Comparison of ENCODE assay signal across 26 cellular contexts in the genomic region with DNA sequence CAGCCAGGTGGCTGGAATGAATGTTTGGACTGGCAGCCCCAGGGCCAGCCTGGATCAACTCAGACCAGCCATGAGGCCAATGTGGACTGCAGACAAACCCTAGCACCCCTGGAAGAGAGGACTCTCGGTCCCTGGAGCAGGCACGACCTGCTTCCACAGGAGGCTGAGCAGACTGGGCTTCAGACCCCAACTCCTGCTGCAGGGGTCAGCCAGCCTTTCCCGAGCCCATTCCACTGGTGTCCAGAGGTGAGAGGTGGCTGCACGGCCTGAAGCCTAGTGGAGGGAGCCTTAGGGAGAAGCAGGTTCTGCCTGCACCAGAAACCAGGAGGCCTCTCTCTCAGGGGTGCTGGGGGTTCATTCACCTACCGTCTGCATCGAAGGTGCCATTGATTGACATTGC.
"Had no signal": no experiment of that assay in that cellular context is flagged by ENCODE, and none has a peak within 500 bp of the region (broad histone marks: within the 10 kb centered on the region; RNA-seq: fewer than 3 reads in every experiment).

No MANE protein-coding gene starts in this region.

- H3K4me1 Mint-ChIP-seq: immature natural killer cell; nephron; neural progenitor cell; stimulated activated effector memory CD8-positive, alpha-beta T cell treated with anti-CD3 and anti-CD28 coated beads, Interleukin-12 subunit alpha, Interleukin-12 subunit beta, amount 100 ng/mL, for 72 hours had no signal

- H3K27me3 ChIP-seq: esophagus squamous epithelium, heart right ventricle, neural progenitor cell, tibial nerve, upper lobe of left lung had no signal

- H3K27me3 Mint-ChIP-seq: effector memory CD8-positive, alpha-beta T cell; memory B cell; naive thymus-derived CD4-positive, alpha-beta T cell had no signal

- H3K4me1 ChIP-seq: esophagus squamous epithelium, heart right ventricle, neural progenitor cell, prostate gland, tibial nerve, upper lobe of left lung had no signal

- H3K27ac ChIP-seq: coronary artery, esophagus squamous epithelium, heart right ventricle, neural progenitor cell, prostate gland, thoracic aorta, tibial nerve, upper lobe of left lung had no signal

- H3K36me3 Mint-ChIP-seq: neural progenitor cell had no signal

- H3K9me3 Mint-ChIP-seq: immature natural killer cell; neural progenitor cell; stimulated activated effector memory CD8-positive, alpha-beta T cell treated with anti-CD3 and anti-CD28 coated beads, Interleukin-12 subunit alpha, Interleukin-12 subunit beta, amount 100 ng/mL, for 72 hours had no signal

- H3K9me3 ChIP-seq: esophagus squamous epithelium, prostate gland, thoracic aorta, tibial nerve, upper lobe of left lung had no signal

- ATAC-seq: effector memory CD8-positive, alpha-beta T cell; heart right ventricle; naive thymus-derived CD4-positive, alpha-beta T cell; right cardiac atrium; stimulated activated effector memory CD8-positive, alpha-beta T cell treated with anti-CD3 and anti-CD28 coated beads, Interleukin-12 subunit alpha, Interleukin-12 subunit beta, amount 100 ng/mL, for 72 hours; stimulated activated naive CD8-positive, alpha-beta T cell treated with anti-CD3 and anti-CD28 coated beads, Interleukin-15, Interleukin-2, amounts not matched to agents 100 U/mL and 50 U/mL, for 24 hours had no signal

- DNase-seq: effector memory CD8-positive, alpha-beta T cell; erythroblast; esophagus squamous epithelium; glutamatergic neuron; heart right ventricle; immature natural killer cell; islet precursor cell; kidney glomerular epithelial cell; midbrain; naive thymus-derived CD4-positive, alpha-beta T cell; nucleus accumbens; right cardiac atrium; stimulated activated CD4-positive, alpha-beta T cell treated with anti-CD3 and anti-CD28 coated beads, Interleukin-2, amount 100 ng/mL, for 24 hours; stimulated activated CD4-positive, alpha-beta T cell treated with anti-CD3 and anti-CD28 coated beads, Interleukin-4, amount 100 ng/mL, for 24 hours; stimulated activated naive CD8-positive, alpha-beta T cell treated with anti-CD3 and anti-CD28 coated beads, Interleukin-15, Interleukin-2, amounts not matched to agents 100 U/mL and 50 U/mL, for 24 hours had no signal

- H3K27ac Mint-ChIP-seq: effector memory CD8-positive, alpha-beta T cell; memory B cell; naive thymus-derived CD4-positive, alpha-beta T cell; nephron; neural progenitor cell; stimulated activated effector memory CD8-positive, alpha-beta T cell treated with anti-CD3 and anti-CD28 coated beads, Interleukin-12 subunit alpha, Interleukin-12 subunit beta, amount 100 ng/mL, for 72 hours had no signal

- H3K4me3 ChIP-seq: coronary artery, esophagus squamous epithelium, heart right ventricle, lung, neural progenitor cell, prostate gland, smooth muscle cell, thoracic aorta, tibial nerve, upper lobe of left lung had no signal

- H3K4me3 Mint-ChIP-seq: effector memory CD8-positive, alpha-beta T cell; immature natural killer cell; memory B cell; naive thymus-derived CD4-positive, alpha-beta T cell; nephron; neural progenitor cell; stimulated activated effector memory CD8-positive, alpha-beta T cell treated with anti-CD3 and anti-CD28 coated beads, Interleukin-12 subunit alpha, Interleukin-12 subunit beta, amount 100 ng/mL, for 72 hours had no signal

- H3K36me3 ChIP-seq: neural progenitor cell, prostate gland had no signal
